ENCODE assay signal across 11 cellular contexts in the genomic region with DNA sequence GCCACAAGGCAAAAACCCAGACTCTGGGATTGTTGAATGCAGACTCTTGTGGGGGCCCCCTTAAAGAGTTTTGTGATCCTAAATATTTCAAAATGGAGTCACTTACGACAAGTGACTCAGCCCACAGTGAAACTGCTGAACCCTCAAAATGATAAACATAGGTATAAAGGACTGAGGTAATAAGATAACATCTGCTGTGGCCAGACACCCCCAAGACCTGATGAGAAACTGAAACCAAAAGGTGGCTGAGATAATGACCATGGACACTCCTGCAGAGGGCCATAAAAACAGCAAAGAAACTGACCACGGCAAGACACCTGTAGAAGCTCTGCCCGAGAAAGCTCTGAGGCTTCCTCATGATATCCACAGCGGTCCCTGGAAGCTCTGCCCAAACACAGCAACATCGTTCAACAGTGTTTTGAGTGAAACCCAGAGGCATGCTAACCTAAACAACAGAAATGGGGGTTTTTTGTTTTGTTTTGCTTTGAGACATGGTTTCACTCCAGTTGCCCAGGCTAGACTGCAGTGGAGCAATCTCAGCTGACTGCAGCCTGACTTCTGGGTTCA. TPM values are rescaled to one million over a fixed set of nuclear protein-coding genes. Genes with fewer than 3 reads are reported as not detected.
A peak's percentile ranks its signal among the peaks of the same experiment; 100 is the strongest.
DNase-seq lines count a peak whose midpoint lies in the region; ATAC-seq and TF ChIP-seq lines count a peak whose summit lies in the region.
"Had no signal": no experiment of that assay in that cellular context is flagged by ENCODE, and none has a peak within 500 bp of the region (broad histone marks: within the 10 kb centered on the region; RNA-seq: fewer than 3 reads in every experiment).

No MANE protein-coding gene starts in this region.

- peaks cover 85% of the 10 kb centered on the region for H3K4me1 Mint-ChIP-seq in activated CD4-positive, alpha-beta memory T cell treated with anti-CD3 and anti-CD28 coated beads for 36 hours (ENCODE audit: low read depth)
- peaks cover 46 to 93% (median 87%) of the 10 kb centered on the region in 4 donors for H3K4me1 Mint-ChIP-seq in naive thymus-derived CD8-positive, alpha-beta T cell
- H3K4me1 Mint-ChIP-seq in mesothelial cell of epicardium: peaks cover 41% of the 10 kb centered on the region

- peak overlapping the region; percentile 16 for H3K4me3 Mint-ChIP-seq in activated CD4-positive, alpha-beta memory T cell treated with anti-CD3 and anti-CD28 coated beads for 36 hours
- peak overlapping the region; percentile 57 to 97 (median 94) for H3K4me3 Mint-ChIP-seq in naive thymus-derived CD8-positive, alpha-beta T cell
- no peak overlapping the region for H3K4me3 Mint-ChIP-seq in mesothelial cell of epicardium

- peak overlapping the region; percentile 84 for H3K27ac Mint-ChIP-seq in activated CD4-positive, alpha-beta memory T cell treated with anti-CD3 and anti-CD28 coated beads for 36 hours
- peak overlapping the region; percentile 91 to 99 (median 98) for H3K27ac Mint-ChIP-seq in naive thymus-derived CD8-positive, alpha-beta T cell
- H3K27ac Mint-ChIP-seq in mesothelial cell of epicardium: no peak overlapping the region

- intact Hi-C loops in activated CD4-positive, alpha-beta memory T cell treated with anti-CD3 and anti-CD28 coated beads for 36 hours (cut with micrococcal nuclease): loop anchor here (1.0 to 5.0 kb wide), 5 partner anchors 18 to 147 kb away; a partner anchor contains a TSS

- no peak for TF ChIP-seq CTCF in mesothelial cell of epicardium (IDR thresholded peaks at IDR 0.05; ENCODE audit: unreplicated experiment)

- POLR2A ChIA-PET in activated CD4-positive, alpha-beta memory T cell treated with anti-CD3 and anti-CD28 coated beads for 36 hours (lab: Charles Lee): interaction anchor here (0.6 to 2.6 kb wide), 2 partner anchors 16 to 20 kb away, joined by 3 to 7 read pairs; no protein-coding TSS in a partner anchor
- POLR2A ChIA-PET in naive thymus-derived CD8-positive, alpha-beta T cell (lab: Charles Lee): interaction anchor here (2.1 to 9.9 kb wide), 3 partner anchors 17 to 44 kb away, joined by 5 to 226 read pairs (median 32); a partner anchor contains a TSS

- CTCF ChIA-PET in activated CD4-positive, alpha-beta memory T cell treated with anti-CD3 and anti-CD28 coated beads for 36 hours (lab: Charles Lee): interaction anchor here (0.5 kb wide), 1 partner anchor 17 kb away, joined by 3 read pairs; no protein-coding TSS in a partner anchor

- H3K9me3 Mint-ChIP-seq in activated CD4-positive, alpha-beta memory T cell treated with anti-CD3 and anti-CD28 coated beads for 36 hours: no peaks in the 10 kb centered on the region
- H3K9me3 Mint-ChIP-seq in naive thymus-derived CD8-positive, alpha-beta T cell: no peaks in the 10 kb centered on the region
- no peaks in the 10 kb centered on the region for H3K9me3 Mint-ChIP-seq in mesothelial cell of epicardium

- H3K27me3 Mint-ChIP-seq in activated CD4-positive, alpha-beta memory T cell treated with anti-CD3 and anti-CD28 coated beads for 36 hours: no peaks in the 10 kb centered on the region
- H3K27me3 Mint-ChIP-seq in naive thymus-derived CD8-positive, alpha-beta T cell: no peaks in the 10 kb centered on the region
- no peaks in the 10 kb centered on the region for H3K27me3 Mint-ChIP-seq in mesothelial cell of epicardium (ENCODE audit: low read depth)

- H3K36me3 Mint-ChIP-seq in activated CD4-positive, alpha-beta memory T cell treated with anti-CD3 and anti-CD28 coated beads for 36 hours: no peaks in the 10 kb centered on the region
- peaks cover 0 to 12% (median 0%) of the 10 kb centered on the region in 3 donors for H3K36me3 Mint-ChIP-seq in naive thymus-derived CD8-positive, alpha-beta T cell
- no peaks in the 10 kb centered on the region for H3K36me3 Mint-ChIP-seq in mesothelial cell of epicardium

- ATAC-seq in GM18909 (IDR thresholded peaks at IDR 0.05; ENCODE audit: poor library complexity, unreplicated experiment) (peak; percentile 44), HG02884 (IDR thresholded peaks at IDR 0.05; ENCODE audit: unreplicated experiment) (peak; percentile 56), HG02571 (IDR thresholded peaks at IDR 0.05; ENCODE audit: unreplicated experiment) (no peak), GM18861 (IDR thresholded peaks at IDR 0.05; ENCODE audit: unreplicated experiment) (no peak)
- peak in 1 of 2 donors; percentile 10 for ATAC-seq in naive thymus-derived CD8-positive, alpha-beta T cell

- peak; percentile 49 for DNase-seq in activated CD4-positive, alpha-beta memory T cell treated with anti-CD3 and anti-CD28 coated beads for 36 hours
- peak in 1 of 10 donors; percentile 22 for DNase-seq in naive thymus-derived CD8-positive, alpha-beta T cell
- no peak for DNase-seq in mesothelial cell of epicardium (ENCODE audit: low spot score in 2 of 2, unreplicated experiment in 2 of 2)
- DNase-seq: DMS79 treated with DMSO at 0.1 percent for 48 hours, NCI-H1048, retina had no signal

RNA-seq across cellular contexts. Expression of a gene that starts 1.6 kb away (rescaled TPM):
- 10 to 100 TPM; 35.7 to 36.3 TPM for total RNA-seq in activated CD4-positive, alpha-beta memory T cell treated with anti-CD3 and anti-CD28 coated beads for 36 hours
- total RNA-seq in naive thymus-derived CD8-positive, alpha-beta T cell: 10 to 100 TPM; 97.8 to 99.8 TPM
- 100 to 1,000 TPM; 460 to 532 (median 464) TPM for polyA plus RNA-seq in naive thymus-derived CD8-positive, alpha-beta T cell
- total RNA-seq in mesothelial cell of epicardium: 1.2 to 1.9 TPM (median 1.7 TPM) in 3 replicates

RNA-seq across cellular contexts. Expression of a gene that starts 28.2 kb away (rescaled TPM):
- total RNA-seq in activated CD4-positive, alpha-beta memory T cell treated with anti-CD3 and anti-CD28 coated beads for 36 hours: under 1 TPM in 1 of 2 experiments, not detected in 1; 0.44 TPM
- not detected for total RNA-seq in naive thymus-derived CD8-positive, alpha-beta T cell
- polyA plus RNA-seq in naive thymus-derived CD8-positive, alpha-beta T cell: under 1 TPM; 0.39 to 0.69 (median 0.49) TPM
- not detected in 3 replicates for total RNA-seq in mesothelial cell of epicardium
- total RNA-seq: esophagus muscularis mucosa had no signal

RNA-seq across cellular contexts. Expression of a gene that starts 29.1 kb away (rescaled TPM):
- not detected for total RNA-seq in activated CD4-positive, alpha-beta memory T cell treated with anti-CD3 and anti-CD28 coated beads for 36 hours
- total RNA-seq in naive thymus-derived CD8-positive, alpha-beta T cell: not detected
- polyA plus RNA-seq in naive thymus-derived CD8-positive, alpha-beta T cell: not detected
- 0.58 to 0.89 TPM (median 0.79 TPM) in 3 replicates for total RNA-seq in mesothelial cell of epicardium
- total RNA-seq: esophagus muscularis mucosa had no signal

RNA-seq across cellular contexts. Expression of a gene that starts 44.0 kb away (rescaled TPM):
- under 1 TPM; 0.15 to 0.24 TPM for total RNA-seq in activated CD4-positive, alpha-beta memory T cell treated with anti-CD3 and anti-CD28 coated beads for 36 hours
- under 1 TPM; 0.18 to 0.58 TPM for total RNA-seq in naive thymus-derived CD8-positive, alpha-beta T cell
- polyA plus RNA-seq in naive thymus-derived CD8-positive, alpha-beta T cell: under 1 TPM; 0.34 to 0.64 (median 0.36) TPM
- total RNA-seq in mesothelial cell of epicardium: 1.9 to 2.2 TPM (median 1.9 TPM) in 3 replicates

Comparison
In these comparisons a context has a peak if more than half of its experiments do, and no peak if none do; other contexts are left out.
1. ATAC-seq: peak in GM18909 (single experiment) and HG02884 (single experiment); none in HG02571 (single experiment) and GM18861 (single experiment).
2. RNA of a gene that starts 1.6 kb away (total RNA-seq): 97.8 to 99.8 TPM in naive thymus-derived CD8-positive, alpha-beta T cell and 35.7 to 36.3 TPM in activated CD4-positive, alpha-beta memory T cell treated with anti-CD3 and anti-CD28 coated beads for 36 hours; 1.2 to 1.9 TPM in mesothelial cell of epicardium; every median in the first group is over 10 times any median in the second.